10 cellular contexts compared by ENCODE assay signal in genomic region chr2:160381425-160381951, GRCh38.
A peak's percentile ranks its signal among the peaks of the same experiment; 100 is the strongest.
DNase-seq lines count a peak whose midpoint lies in the region; ATAC-seq and TF ChIP-seq lines count a peak whose summit lies in the region.
"Had no signal": no experiment of that assay in that cellular context is flagged by ENCODE, and none has a peak within 500 bp of the region (broad histone marks: within the 10 kb centered on the region; RNA-seq: fewer than 3 reads in every experiment).

No MANE protein-coding gene starts in this region.

- intact Hi-C loops in esophagus squamous epithelium (cut with DNase I), result no loop called here
- intact Hi-C loops in activated T-helper 2 cell treated with anti-CD3 and anti-CD28 coated beads, Interferon-gamma antibody, Interleukin-2, Interleukin-4, amounts not matched to agents 10 μg/mL and 5 μg/mL and 100 μg/mL, durations not matched to agents 14 hours and 24 hours and 36 hours (cut with micrococcal nuclease), result no loop called here

- TF ChIP-seq CTCF in esophagus squamous epithelium (IDR thresholded peaks at IDR 0.05) (no peak), nephron (IDR thresholded peaks at IDR 0.05; ENCODE audit: unreplicated experiment in 3 of 3) (no peak)

- DNase-seq in NOMO-1 treated with dmso at 0.1 percent for 144 hours (lab: John Stamatoyannopoulos, UW; ENCODE audit: unreplicated experiment), result peak; percentile 18
- DNase-seq in esophagus squamous epithelium (lab: John Stamatoyannopoulos, UW), result no peak
- DNase-seq in activated T-helper 2 cell treated with anti-CD3 and anti-CD28 coated beads, Interferon-gamma antibody, Interleukin-2, Interleukin-4, amounts not matched to agents 10 μg/mL and 5 μg/mL and 100 μg/mL, durations not matched to agents 14 hours and 24 hours and 36 hours (ENCODE audit: low spot score), result no peak
- DNase-seq: activated CD4-positive, alpha-beta T cell treated with anti-CD3 and anti-CD28 coated beads for 48 hours; CD4-positive, CD25-positive, alpha-beta regulatory T cell had no signal

- TF ChIP-seq POLR2A in esophagus squamous epithelium (IDR thresholded peaks at IDR 0.05), result no peak

- H3K27ac Mint-ChIP-seq in nephron, result peak overlapping the region; percentile 15 to 78 (median 43)
- H3K27ac Mint-ChIP-seq in activated T-helper 2 cell treated with anti-CD3 and anti-CD28 coated beads, Interferon-gamma antibody, Interleukin-2, Interleukin-4, amounts not matched to agents 10 μg/mL and 5 μg/mL and 100 μg/mL, durations not matched to agents 14 hours and 24 hours and 36 hours, result no peak overlapping the region

- H3K4me1 Mint-ChIP-seq in nephron, result peaks cover 60% of the 10 kb centered on the region
- H3K4me1 Mint-ChIP-seq in activated T-helper 2 cell treated with anti-CD3 and anti-CD28 coated beads, Interferon-gamma antibody, Interleukin-2, Interleukin-4, amounts not matched to agents 10 μg/mL and 5 μg/mL and 100 μg/mL, durations not matched to agents 14 hours and 24 hours and 36 hours (ENCODE audit: low read depth), result peaks cover 39% of the 10 kb centered on the region

- ATAC-seq in GM19035 (IDR thresholded peaks at IDR 0.05; ENCODE audit: unreplicated experiment) (no peak), HG02798 (IDR thresholded peaks at IDR 0.05; ENCODE audit: poor library complexity, unreplicated experiment) (no peak), HG02840 (IDR thresholded peaks at IDR 0.05; ENCODE audit: low FRiP score, unreplicated experiment) (no peak)

- H3K4me3 ChIP-seq in ACC112 (ENCODE audit: low read depth, low read length) (peak overlapping the region; percentile 28; the same call in 1 of the 2 replicates), esophagus squamous epithelium (no peak overlapping the region)

- H3K4me1 ChIP-seq in ACC112 (ENCODE audit: control insufficient read depth, insufficient read depth, low read length, unreplicated experiment), result peaks cover 82% of the 10 kb centered on the region
- H3K4me1 ChIP-seq in esophagus squamous epithelium, result peaks cover 48 to 77% (median 54%) of the 10 kb centered on the region in 3 donors

- no peaks in the 10 kb centered on the region for H3K27me3 ChIP-seq in ACC112 (ENCODE audit: insufficient read depth, low read length)
- H3K27me3 ChIP-seq in esophagus squamous epithelium, result no peaks in the 10 kb centered on the region

- no peaks in the 10 kb centered on the region for H3K36me3 Mint-ChIP-seq in nephron (ENCODE audit: low read depth)
- peaks cover 5% of the 10 kb centered on the region for H3K36me3 Mint-ChIP-seq in activated T-helper 2 cell treated with anti-CD3 and anti-CD28 coated beads, Interferon-gamma antibody, Interleukin-2, Interleukin-4, amounts not matched to agents 10 μg/mL and 5 μg/mL and 100 μg/mL, durations not matched to agents 14 hours and 24 hours and 36 hours (ENCODE audit: low read depth)

- peaks cover 96% of the 10 kb centered on the region for H3K79me2 ChIP-seq in ACC112 (ENCODE audit: control insufficient read depth, insufficient read depth, low read length, unreplicated experiment)

- H3K9me3 ChIP-seq in esophagus squamous epithelium, result no peaks in the 10 kb centered on the region

- H3K9me3 Mint-ChIP-seq in nephron, result no peaks in the 10 kb centered on the region
- H3K9me3 Mint-ChIP-seq in activated T-helper 2 cell treated with anti-CD3 and anti-CD28 coated beads, Interferon-gamma antibody, Interleukin-2, Interleukin-4, amounts not matched to agents 10 μg/mL and 5 μg/mL and 100 μg/mL, durations not matched to agents 14 hours and 24 hours and 36 hours, result no peaks in the 10 kb centered on the region
- H3K9me3 Mint-ChIP-seq: CD4-positive, CD25-positive, alpha-beta regulatory T cell had no signal

- no peaks in the 10 kb centered on the region for H3K27me3 Mint-ChIP-seq in nephron (ENCODE audit: low read depth)
- no peaks in the 10 kb centered on the region for H3K27me3 Mint-ChIP-seq in activated T-helper 2 cell treated with anti-CD3 and anti-CD28 coated beads, Interferon-gamma antibody, Interleukin-2, Interleukin-4, amounts not matched to agents 10 μg/mL and 5 μg/mL and 100 μg/mL, durations not matched to agents 14 hours and 24 hours and 36 hours (ENCODE audit: low read depth)
- H3K27me3 Mint-ChIP-seq: CD4-positive, CD25-positive, alpha-beta regulatory T cell had no signal

- H3K36me3 ChIP-seq in ACC112 (ENCODE audit: insufficient read depth, low read length) (no peaks in the 10 kb centered on the region), esophagus squamous epithelium (no peaks in the 10 kb centered on the region)

- 33 to 48% methylated on average over 5 of the region's 5 CpGs for WGBS in esophagus squamous epithelium, 2 donors

- H3K27ac ChIP-seq in ACC112 (ENCODE audit: low read depth, low read length) (peak overlapping the region; percentile 99), esophagus squamous epithelium (peak overlapping the region in 3 of 4 donors; percentile 63 to 78 (median 65))

- H3K4me3 Mint-ChIP-seq in nephron, result no peak overlapping the region
- no peak overlapping the region for H3K4me3 Mint-ChIP-seq in activated T-helper 2 cell treated with anti-CD3 and anti-CD28 coated beads, Interferon-gamma antibody, Interleukin-2, Interleukin-4, amounts not matched to agents 10 μg/mL and 5 μg/mL and 100 μg/mL, durations not matched to agents 14 hours and 24 hours and 36 hours (ENCODE audit: low read depth)

- H2AFZ ChIP-seq in ACC112 (ENCODE audit: low read length, unreplicated experiment), result no peak overlapping the region
